In genomic region chr10:51607436-51607835, GRCh38 we compare ENCODE assay signal across 25 cellular contexts.
"Had no signal": no experiment of that assay in that cellular context is flagged by ENCODE, and none has a peak within 500 bp of the region (broad histone marks: within the 10 kb centered on the region; RNA-seq: fewer than 3 reads in every experiment).

No MANE protein-coding gene starts in this region.

- H3K4me1 ChIP-seq: gastroesophageal sphincter, right lobe of liver had no signal

- H3K27ac Mint-ChIP-seq: activated CD4-positive, alpha-beta memory T cell treated with anti-CD3 and anti-CD28 coated beads, Interleukin-2, amount 10 ng/mL, durations not matched to agents 7 days and 5 days; activated naive CD4-positive, alpha-beta T cell treated with anti-CD3 and anti-CD28 coated beads, Interleukin-2, amount 50 U/mL, for 72 hours; activated T-helper 17 cell treated with anti-CD3 and anti-CD28 coated beads, Interleukin-2, amount 50 U/mL, for 72 hours; mesothelial cell of epicardium; naive B cell; T-helper 1 cell treated with Interleukin-12 subunit alpha and Interleukin-12 subunit beta and Interleukin-4 antibody, amounts not matched to agents 30 μg/mL and 1 μg/mL, for 36 hours had no signal

- H3K27me3 Mint-ChIP-seq: activated T-helper 17 cell treated with anti-CD3 and anti-CD28 coated beads, Interleukin-2, amount 50 U/mL, for 72 hours; naive B cell had no signal

- H3K36me3 ChIP-seq: gastroesophageal sphincter, right lobe of liver, thoracic aorta, WERI-Rb-1 had no signal

- H3K9me3 ChIP-seq: gastroesophageal sphincter, thoracic aorta had no signal

- DNase-seq: activated CD4-positive, alpha-beta memory T cell treated with anti-CD3 and anti-CD28 coated beads, Interleukin-2, amount 10 ng/mL, durations not matched to agents 7 days and 5 days; activated CD4-positive, alpha-beta T cell treated with anti-CD3 and anti-CD28 coated beads for 48 hours; activated CD8-positive, alpha-beta memory T cell treated with anti-CD3 and anti-CD28 coated beads, Interleukin-2, amount 50 U/mL, for 48 hours; activated T-cell treated with anti-CD3 and anti-CD28 coated beads, Interleukin-2, amount 50 U/mL, for 4 hours; cortex of kidney; kidney; left colon; mammary epithelial cell; naive B cell; occipital lobe; right lobe of liver; stimulated activated CD4-positive, alpha-beta T cell treated with anti-CD3 and anti-CD28 coated beads, Interleukin-2, amount 100 ng/mL, for 48 hours; stimulated activated naive CD8-positive, alpha-beta T cell treated with anti-CD3 and anti-CD28 coated beads, Interleukin-15, Interleukin-2, amounts not matched to agents 100 U/mL and 50 U/mL, for 24 hours; SW 1271; T-helper 9 cell; trophoblast cell; WERI-Rb-1 had no signal

- H3K9me3 Mint-ChIP-seq: activated CD4-positive, alpha-beta memory T cell treated with anti-CD3 and anti-CD28 coated beads, Interleukin-2, amount 10 ng/mL, durations not matched to agents 7 days and 5 days; activated naive CD4-positive, alpha-beta T cell treated with anti-CD3 and anti-CD28 coated beads, Interleukin-2, amount 50 U/mL, for 72 hours; activated T-cell treated with anti-CD3 and anti-CD28 coated beads, Interleukin-2, amount 50 U/mL, for 4 hours; activated T-helper 17 cell treated with anti-CD3 and anti-CD28 coated beads, Interleukin-2, amount 50 U/mL, for 72 hours; T-helper 1 cell treated with Interleukin-12 subunit alpha and Interleukin-12 subunit beta and Interleukin-4 antibody, amounts not matched to agents 30 μg/mL and 1 μg/mL, for 36 hours had no signal

- H3K4me3 Mint-ChIP-seq: activated CD4-positive, alpha-beta memory T cell treated with anti-CD3 and anti-CD28 coated beads, Interleukin-2, amount 10 ng/mL, durations not matched to agents 7 days and 5 days; activated T-cell treated with anti-CD3 and anti-CD28 coated beads, Interleukin-2, amount 50 U/mL, for 4 hours; activated T-helper 17 cell treated with anti-CD3 and anti-CD28 coated beads, Interleukin-2, amount 50 U/mL, for 72 hours; mesothelial cell of epicardium; naive B cell; T-helper 1 cell treated with Interleukin-12 subunit alpha and Interleukin-12 subunit beta and Interleukin-4 antibody, amounts not matched to agents 30 μg/mL and 1 μg/mL, for 36 hours had no signal

- H3K27ac ChIP-seq: gastroesophageal sphincter, hepatocyte, right lobe of liver, thoracic aorta, WERI-Rb-1 had no signal

- H3K27me3 ChIP-seq: gastroesophageal sphincter, hepatocyte, right lobe of liver had no signal

- H3K36me3 Mint-ChIP-seq: activated naive CD4-positive, alpha-beta T cell treated with anti-CD3 and anti-CD28 coated beads, Interleukin-2, amount 50 U/mL, for 72 hours; naive B cell had no signal

- H3K4me1 Mint-ChIP-seq: activated CD4-positive, alpha-beta memory T cell treated with anti-CD3 and anti-CD28 coated beads, Interleukin-2, amount 10 ng/mL, durations not matched to agents 7 days and 5 days; activated T-helper 17 cell treated with anti-CD3 and anti-CD28 coated beads, Interleukin-2, amount 50 U/mL, for 72 hours; naive B cell had no signal

- H3K4me3 ChIP-seq: gastroesophageal sphincter, hepatocyte, right lobe of liver, thoracic aorta had no signal

- ATAC-seq: activated CD4-positive, CD25-positive, alpha-beta regulatory T cell treated with anti-CD3 and anti-CD28 coated beads, Interleukin-2, amount 50 U/mL, for 24 hours; activated naive CD4-positive, alpha-beta T cell treated with anti-CD3 and anti-CD28 coated beads, Interleukin-2, amount 50 U/mL, for 72 hours; activated T-cell treated with anti-CD3 and anti-CD28 coated beads, Interleukin-2, amount 50 U/mL, for 4 hours; activated T-helper 17 cell treated with anti-CD3 and anti-CD28 coated beads, Interleukin-2, amount 50 U/mL, for 72 hours; gastroesophageal sphincter; left colon; right lobe of liver; stimulated activated naive CD8-positive, alpha-beta T cell treated with anti-CD3 and anti-CD28 coated beads, Interleukin-15, Interleukin-2, amounts not matched to agents 100 U/mL and 50 U/mL, for 24 hours had no signal
